In the genomic region with DNA sequence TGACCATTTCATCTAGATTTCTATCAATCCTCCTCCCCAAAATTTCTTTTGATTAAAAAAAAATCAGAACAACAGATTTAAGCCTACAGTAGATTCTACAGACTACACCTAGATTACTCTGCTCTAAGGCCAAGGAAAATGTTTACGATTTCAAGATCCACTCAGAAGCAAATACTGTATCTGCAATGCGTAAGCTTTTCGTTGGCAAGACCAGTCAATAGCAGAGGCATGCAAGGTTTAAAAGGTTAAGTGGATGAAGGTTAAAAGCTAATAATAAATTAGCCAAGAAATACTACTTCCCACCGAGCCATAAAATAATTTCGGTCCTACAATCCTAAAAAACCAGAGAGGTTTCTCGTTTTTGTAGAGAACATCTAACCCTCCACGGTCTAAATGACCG, we compare ENCODE assay signal across 8 cellular contexts. TPM values are rescaled to one million over a fixed set of nuclear protein-coding genes. Genes with fewer than 3 reads are reported as not detected.
DNase-seq lines count a peak whose midpoint lies in the region; ATAC-seq, FAIRE-seq and TF ChIP-seq lines count a peak whose summit lies in the region.

No MANE protein-coding gene starts in this region.

- H3K9me2 ChIP-seq in GM23248 (ENCODE audit: insufficient read depth), result no peaks in the 10 kb centered on the region

- peaks cover 54% of the 10 kb centered on the region for H3K79me2 ChIP-seq in GM23248 (ENCODE audit: insufficient read depth)

- 21 to 24% methylated on average over 8 of the region's 8 CpGs for WGBS in GM23248 (ENCODE audit: low coverage in 1 of 2, low lambda C conversion rate in 2 of 2, missing lambda C conversion rate in 2 of 2), 2 experiments
- 3 to 4% (median 3%) methylated on average over 8 of the region's 8 CpGs for WGBS in small intestine, 3 donors

- TF ChIP-seq CTCF in VCaP (conservative IDR thresholded peaks at IDR 0.05), result no peak
- TF ChIP-seq CTCF in glutamatergic neuron (IDR thresholded peaks at IDR 0.05; ENCODE audit: partially characterized antibody, unreplicated experiment), result no peak

- peak overlapping the region; percentile 66 for H2AFZ ChIP-seq in GM23248

- H4K20me1 ChIP-seq in GM23248 (ENCODE audit: insufficient read depth), result 0 out of 2 replicates have a peak, but pooled peaks cover 14% of the 10 kb centered on the region

- H3K9me3 ChIP-seq in GM23248 (ENCODE audit: low read depth) (no peaks in the 10 kb centered on the region), small intestine (ENCODE audit: control insufficient read depth, low read depth) (no peaks in the 10 kb centered on the region)

- peak; percentile 24 for DNase-seq in GM23248
- DNase-seq in glutamatergic neuron, result no peak
- peak; percentile 39 for DNase-seq in small intestine
- no peak for DNase-seq in occipital lobe (lab: John Stamatoyannopoulos, UW)
- no peak for DNase-seq in activated CD4-positive, alpha-beta T cell treated with anti-CD3 and anti-CD28 coated beads for 4 hours

- peak overlapping the region; percentile 93 for H3K4me2 ChIP-seq in GM23248 (ENCODE audit: unreplicated experiment)

- no peak for FAIRE-seq in small intestine (lab: Jason Lieb, UNC)

- peaks cover 35% of the 10 kb centered on the region for H3F3A ChIP-seq in GM23248 (ENCODE audit: insufficient read depth)

- H3K4me1 ChIP-seq in GM23248 (ENCODE audit: insufficient read depth) (peaks cover 35% of the 10 kb centered on the region), small intestine (ENCODE audit: control insufficient read depth in 2 of 2, insufficient read depth in 1 of 2, low read depth in 1 of 2, low read length in 1 of 2) (peaks cover 0 to 3% of the 10 kb centered on the region in 2 donors)

- H3K36me3 Mint-ChIP-seq in glutamatergic neuron (ENCODE audit: unreplicated experiment), result no peaks in the 10 kb centered on the region

- H3K27me3 ChIP-seq in GM23248 (replicated peaks; ENCODE audit: insufficient read depth) (no peaks in the 10 kb centered on the region), small intestine (ENCODE audit: control insufficient read depth in 2 of 2, insufficient read depth in 2 of 2, low read length in 2 of 2) (no peaks in the 10 kb centered on the region)

- H3K27ac ChIP-seq in GM23248 (no peak overlapping the region), VCaP (peak overlapping the region; percentile 99), small intestine (ENCODE audit: low read depth in 1 of 2, low read length in 1 of 2) (no peak overlapping the region)

- peak overlapping the region; percentile 83 for H3K9ac ChIP-seq in GM23248

- ATAC-seq in HG02678 (IDR thresholded peaks at IDR 0.05; ENCODE audit: unreplicated experiment) (no peak), HG02588 (IDR thresholded peaks at IDR 0.05; ENCODE audit: unreplicated experiment) (no peak)

- H3K27ac Mint-ChIP-seq in glutamatergic neuron (ENCODE audit: unreplicated experiment), result peak overlapping the region; percentile 91

- peak overlapping the region; percentile 89 for H3K4me3 ChIP-seq in GM23248
- peak overlapping the region; percentile 97 to 98 for H3K4me3 ChIP-seq in small intestine (ENCODE audit: low read depth in 1 of 2, low read length in 2 of 2)

- peaks cover 20% of the 10 kb centered on the region for H3K27me3 Mint-ChIP-seq in glutamatergic neuron (ENCODE audit: unreplicated experiment)

- H3K36me3 ChIP-seq in GM23248 (ENCODE audit: low read depth) (no peaks in the 10 kb centered on the region), small intestine (ENCODE audit: control insufficient read depth in 2 of 2, insufficient read depth in 2 of 2, low read length in 2 of 2) (no peaks in the 10 kb centered on the region)

- peaks cover 15% of the 10 kb centered on the region for H3K9me3 Mint-ChIP-seq in glutamatergic neuron (ENCODE audit: unreplicated experiment)

- in situ Hi-C loops in GM23248 (cut with MboI), result no loop called here

- peaks cover 29% of the 10 kb centered on the region for H3K4me1 Mint-ChIP-seq in glutamatergic neuron (ENCODE audit: low read depth, unreplicated experiment)

- H3K4me3 Mint-ChIP-seq in glutamatergic neuron (ENCODE audit: unreplicated experiment), result peak overlapping the region; percentile 94

RNA-seq across cellular contexts. Expression of gene CLSTN1, which starts 1.3 kb away (rescaled TPM):
- 67.8 and 72.6 TPM in 2 replicates for total RNA-seq in GM23248 (2014; rRNA removed; shearing (Covaris generic))
- polyA plus RNA-seq in GM23248 (2016; fragmentation: Nextera tagmentation; extraction: Ambion mirVana), result 56.8 and 59.7 TPM in 2 replicates
- 139 TPM for total RNA-seq in glutamatergic neuron (ENCODE audit: unreplicated experiment)
- 10 to 100 TPM; 29.2 to 50.6 (median 33.1) TPM for polyA plus RNA-seq in small intestine
- 129 TPM for total RNA-seq in occipital lobe

Comparison
In these comparisons a context has a peak if more than half of its experiments do, and no peak if none do; other contexts are left out.
1. DNase-seq: peak in GM23248 (single experiment) and small intestine (single experiment); none in glutamatergic neuron (single experiment), occipital lobe (single experiment) and activated CD4-positive, alpha-beta T cell treated with anti-CD3 and anti-CD28 coated beads for 4 hours (0 of 2).